Comparison of ENCODE assay signal across 1 cellular context in the genomic region with DNA sequence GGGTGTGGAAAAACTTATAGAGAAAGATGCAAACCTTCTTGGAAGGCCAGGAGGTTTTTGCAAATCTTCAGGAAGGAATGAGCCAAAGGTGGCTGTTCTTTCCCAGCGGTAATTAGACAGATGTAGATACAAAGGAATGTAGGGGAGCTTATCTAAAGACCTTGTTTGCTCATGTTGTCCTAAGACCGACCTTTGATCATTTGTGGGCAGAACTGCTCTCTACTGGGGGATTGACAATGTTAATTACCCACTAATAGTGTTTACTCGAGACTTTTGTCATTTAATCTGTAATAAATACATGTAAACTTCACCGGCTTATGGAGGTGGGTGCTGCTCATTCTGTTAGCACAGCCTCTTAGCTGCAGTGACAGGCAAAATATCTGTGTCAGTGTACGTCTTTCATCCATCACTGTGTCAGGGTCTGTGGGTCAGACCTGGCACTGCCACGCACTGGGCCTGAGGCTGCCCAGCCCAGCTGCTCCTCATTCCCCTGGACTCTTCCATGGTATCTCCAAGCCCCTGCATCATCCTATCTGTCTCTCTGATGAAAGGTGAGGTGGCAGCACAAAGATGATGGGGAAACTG.
A peak's percentile ranks its signal among the peaks of the same experiment; 100 is the strongest.
TF ChIP-seq lines count a peak whose summit lies in the region.

No MANE protein-coding gene starts in this region.

TF ChIP-seq in HepG2, 621 proteins besides CTCF, POLR2A, EP300 and RAD21 (continued from another document and continues in another):
- no peak for TF ChIP-seq ELF3 (CRISPR knock-in tag; IDR thresholded peaks at IDR 0.05)
- TF ChIP-seq, protein P1, sequence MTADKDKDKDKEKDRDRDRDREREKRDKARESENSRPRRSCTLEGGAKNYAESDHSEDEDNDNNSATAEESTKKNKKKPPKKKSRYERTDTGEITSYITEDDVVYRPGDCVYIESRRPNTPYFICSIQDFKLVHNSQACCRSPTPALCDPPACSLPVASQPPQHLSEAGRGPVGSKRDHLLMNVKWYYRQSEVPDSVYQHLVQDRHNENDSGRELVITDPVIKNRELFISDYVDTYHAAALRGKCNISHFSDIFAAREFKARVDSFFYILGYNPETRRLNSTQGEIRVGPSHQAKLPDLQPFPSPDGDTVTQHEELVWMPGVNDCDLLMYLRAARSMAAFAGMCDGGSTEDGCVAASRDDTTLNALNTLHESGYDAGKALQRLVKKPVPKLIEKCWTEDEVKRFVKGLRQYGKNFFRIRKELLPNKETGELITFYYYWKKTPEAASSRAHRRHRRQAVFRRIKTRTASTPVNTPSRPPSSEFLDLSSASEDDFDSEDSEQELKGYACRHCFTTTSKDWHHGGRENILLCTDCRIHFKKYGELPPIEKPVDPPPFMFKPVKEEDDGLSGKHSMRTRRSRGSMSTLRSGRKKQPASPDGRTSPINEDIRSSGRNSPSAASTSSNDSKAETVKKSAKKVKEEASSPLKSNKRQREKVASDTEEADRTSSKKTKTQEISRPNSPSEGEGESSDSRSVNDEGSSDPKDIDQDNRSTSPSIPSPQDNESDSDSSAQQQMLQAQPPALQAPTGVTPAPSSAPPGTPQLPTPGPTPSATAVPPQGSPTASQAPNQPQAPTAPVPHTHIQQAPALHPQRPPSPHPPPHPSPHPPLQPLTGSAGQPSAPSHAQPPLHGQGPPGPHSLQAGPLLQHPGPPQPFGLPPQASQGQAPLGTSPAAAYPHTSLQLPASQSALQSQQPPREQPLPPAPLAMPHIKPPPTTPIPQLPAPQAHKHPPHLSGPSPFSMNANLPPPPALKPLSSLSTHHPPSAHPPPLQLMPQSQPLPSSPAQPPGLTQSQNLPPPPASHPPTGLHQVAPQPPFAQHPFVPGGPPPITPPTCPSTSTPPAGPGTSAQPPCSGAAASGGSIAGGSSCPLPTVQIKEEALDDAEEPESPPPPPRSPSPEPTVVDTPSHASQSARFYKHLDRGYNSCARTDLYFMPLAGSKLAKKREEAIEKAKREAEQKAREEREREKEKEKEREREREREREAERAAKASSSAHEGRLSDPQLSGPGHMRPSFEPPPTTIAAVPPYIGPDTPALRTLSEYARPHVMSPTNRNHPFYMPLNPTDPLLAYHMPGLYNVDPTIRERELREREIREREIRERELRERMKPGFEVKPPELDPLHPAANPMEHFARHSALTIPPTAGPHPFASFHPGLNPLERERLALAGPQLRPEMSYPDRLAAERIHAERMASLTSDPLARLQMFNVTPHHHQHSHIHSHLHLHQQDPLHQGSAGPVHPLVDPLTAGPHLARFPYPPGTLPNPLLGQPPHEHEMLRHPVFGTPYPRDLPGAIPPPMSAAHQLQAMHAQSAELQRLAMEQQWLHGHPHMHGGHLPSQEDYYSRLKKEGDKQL (CRISPR knock-in tag; IDR thresholded peaks at IDR 0.05; ENCODE audit: low read depth), result peak; percentile 97
- TF ChIP-seq DNMT3B (CRISPR knock-in tag; conservative IDR thresholded peaks at IDR 0.05), result no peak
- TF ChIP-seq FOXP1 (IDR thresholded peaks at IDR 0.05), result 0 out of 2 replicates have a peak, but pooled peaks have one; percentile 15
- peak; percentile 71 for TF ChIP-seq FOXP1 (CRISPR knock-in tag; IDR thresholded peaks at IDR 0.05)
- no peak for TF ChIP-seq ZFYVE20 (CRISPR knock-in tag; IDR thresholded peaks at IDR 0.05; ENCODE audit: borderline replicate concordance, low read depth)
- TF ChIP-seq, protein P2, sequence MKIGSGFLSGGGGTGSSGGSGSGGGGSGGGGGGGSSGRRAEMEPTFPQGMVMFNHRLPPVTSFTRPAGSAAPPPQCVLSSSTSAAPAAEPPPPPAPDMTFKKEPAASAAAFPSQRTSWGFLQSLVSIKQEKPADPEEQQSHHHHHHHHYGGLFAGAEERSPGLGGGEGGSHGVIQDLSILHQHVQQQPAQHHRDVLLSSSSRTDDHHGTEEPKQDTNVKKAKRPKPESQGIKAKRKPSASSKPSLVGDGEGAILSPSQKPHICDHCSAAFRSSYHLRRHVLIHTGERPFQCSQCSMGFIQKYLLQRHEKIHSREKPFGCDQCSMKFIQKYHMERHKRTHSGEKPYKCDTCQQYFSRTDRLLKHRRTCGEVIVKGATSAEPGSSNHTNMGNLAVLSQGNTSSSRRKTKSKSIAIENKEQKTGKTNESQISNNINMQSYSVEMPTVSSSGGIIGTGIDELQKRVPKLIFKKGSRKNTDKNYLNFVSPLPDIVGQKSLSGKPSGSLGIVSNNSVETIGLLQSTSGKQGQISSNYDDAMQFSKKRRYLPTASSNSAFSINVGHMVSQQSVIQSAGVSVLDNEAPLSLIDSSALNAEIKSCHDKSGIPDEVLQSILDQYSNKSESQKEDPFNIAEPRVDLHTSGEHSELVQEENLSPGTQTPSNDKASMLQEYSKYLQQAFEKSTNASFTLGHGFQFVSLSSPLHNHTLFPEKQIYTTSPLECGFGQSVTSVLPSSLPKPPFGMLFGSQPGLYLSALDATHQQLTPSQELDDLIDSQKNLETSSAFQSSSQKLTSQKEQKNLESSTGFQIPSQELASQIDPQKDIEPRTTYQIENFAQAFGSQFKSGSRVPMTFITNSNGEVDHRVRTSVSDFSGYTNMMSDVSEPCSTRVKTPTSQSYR (CRISPR knock-in tag; IDR thresholded peaks at IDR 0.05; ENCODE audit: borderline replicate concordance), result peak; percentile 28; the same call in 1 of the 2 replicates
- TF ChIP-seq WIZ (CRISPR knock-in tag; IDR thresholded peaks at IDR 0.05), result no peak
- TF ChIP-seq, protein P3, sequence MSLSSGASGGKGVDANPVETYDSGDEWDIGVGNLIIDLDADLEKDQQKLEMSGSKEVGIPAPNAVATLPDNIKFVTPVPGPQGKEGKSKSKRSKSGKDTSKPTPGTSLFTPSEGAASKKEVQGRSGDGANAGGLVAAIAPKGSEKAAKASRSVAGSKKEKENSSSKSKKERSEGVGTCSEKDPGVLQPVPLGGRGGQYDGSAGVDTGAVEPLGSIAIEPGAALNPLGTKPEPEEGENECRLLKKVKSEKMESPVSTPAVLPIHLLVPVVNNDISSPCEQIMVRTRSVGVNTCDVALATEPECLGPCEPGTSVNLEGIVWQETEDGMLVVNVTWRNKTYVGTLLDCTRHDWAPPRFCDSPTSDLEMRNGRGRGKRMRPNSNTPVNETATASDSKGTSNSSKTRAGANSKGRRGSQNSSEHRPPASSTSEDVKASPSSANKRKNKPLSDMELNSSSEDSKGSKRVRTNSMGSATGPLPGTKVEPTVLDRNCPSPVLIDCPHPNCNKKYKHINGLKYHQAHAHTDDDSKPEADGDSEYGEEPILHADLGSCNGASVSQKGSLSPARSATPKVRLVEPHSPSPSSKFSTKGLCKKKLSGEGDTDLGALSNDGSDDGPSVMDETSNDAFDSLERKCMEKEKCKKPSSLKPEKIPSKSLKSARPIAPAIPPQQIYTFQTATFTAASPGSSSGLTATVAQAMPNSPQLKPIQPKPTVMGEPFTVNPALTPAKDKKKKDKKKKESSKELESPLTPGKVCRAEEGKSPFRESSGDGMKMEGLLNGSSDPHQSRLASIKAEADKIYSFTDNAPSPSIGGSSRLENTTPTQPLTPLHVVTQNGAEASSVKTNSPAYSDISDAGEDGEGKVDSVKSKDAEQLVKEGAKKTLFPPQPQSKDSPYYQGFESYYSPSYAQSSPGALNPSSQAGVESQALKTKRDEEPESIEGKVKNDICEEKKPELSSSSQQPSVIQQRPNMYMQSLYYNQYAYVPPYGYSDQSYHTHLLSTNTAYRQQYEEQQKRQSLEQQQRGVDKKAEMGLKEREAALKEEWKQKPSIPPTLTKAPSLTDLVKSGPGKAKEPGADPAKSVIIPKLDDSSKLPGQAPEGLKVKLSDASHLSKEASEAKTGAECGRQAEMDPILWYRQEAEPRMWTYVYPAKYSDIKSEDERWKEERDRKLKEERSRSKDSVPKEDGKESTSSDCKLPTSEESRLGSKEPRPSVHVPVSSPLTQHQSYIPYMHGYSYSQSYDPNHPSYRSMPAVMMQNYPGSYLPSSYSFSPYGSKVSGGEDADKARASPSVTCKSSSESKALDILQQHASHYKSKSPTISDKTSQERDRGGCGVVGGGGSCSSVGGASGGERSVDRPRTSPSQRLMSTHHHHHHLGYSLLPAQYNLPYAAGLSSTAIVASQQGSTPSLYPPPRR (CRISPR knock-in tag; IDR thresholded peaks at IDR 0.05; ENCODE audit: borderline replicate concordance), result peak; percentile 97
- no peak for TF ChIP-seq ATRX (CRISPR knock-in tag; IDR thresholded peaks at IDR 0.05; ENCODE audit: borderline replicate concordance)
- TF ChIP-seq ZNF430 (CRISPR knock-in tag; IDR thresholded peaks at IDR 0.05), result no peak
- no peak for TF ChIP-seq THYN1 (CRISPR knock-in tag; IDR thresholded peaks at IDR 0.05; ENCODE audit: borderline replicate concordance, low read depth)
- TF ChIP-seq, protein P4, sequence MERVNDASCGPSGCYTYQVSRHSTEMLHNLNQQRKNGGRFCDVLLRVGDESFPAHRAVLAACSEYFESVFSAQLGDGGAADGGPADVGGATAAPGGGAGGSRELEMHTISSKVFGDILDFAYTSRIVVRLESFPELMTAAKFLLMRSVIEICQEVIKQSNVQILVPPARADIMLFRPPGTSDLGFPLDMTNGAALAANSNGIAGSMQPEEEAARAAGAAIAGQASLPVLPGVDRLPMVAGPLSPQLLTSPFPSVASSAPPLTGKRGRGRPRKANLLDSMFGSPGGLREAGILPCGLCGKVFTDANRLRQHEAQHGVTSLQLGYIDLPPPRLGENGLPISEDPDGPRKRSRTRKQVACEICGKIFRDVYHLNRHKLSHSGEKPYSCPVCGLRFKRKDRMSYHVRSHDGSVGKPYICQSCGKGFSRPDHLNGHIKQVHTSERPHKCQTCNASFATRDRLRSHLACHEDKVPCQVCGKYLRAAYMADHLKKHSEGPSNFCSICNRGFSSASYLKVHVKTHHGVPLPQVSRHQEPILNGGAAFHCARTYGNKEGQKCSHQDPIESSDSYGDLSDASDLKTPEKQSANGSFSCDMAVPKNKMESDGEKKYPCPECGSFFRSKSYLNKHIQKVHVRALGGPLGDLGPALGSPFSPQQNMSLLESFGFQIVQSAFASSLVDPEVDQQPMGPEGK (CRISPR knock-in tag; IDR thresholded peaks at IDR 0.05), result 0 out of 2 replicates have a peak, but pooled peaks have one; percentile 12
- TF ChIP-seq, protein P5, sequence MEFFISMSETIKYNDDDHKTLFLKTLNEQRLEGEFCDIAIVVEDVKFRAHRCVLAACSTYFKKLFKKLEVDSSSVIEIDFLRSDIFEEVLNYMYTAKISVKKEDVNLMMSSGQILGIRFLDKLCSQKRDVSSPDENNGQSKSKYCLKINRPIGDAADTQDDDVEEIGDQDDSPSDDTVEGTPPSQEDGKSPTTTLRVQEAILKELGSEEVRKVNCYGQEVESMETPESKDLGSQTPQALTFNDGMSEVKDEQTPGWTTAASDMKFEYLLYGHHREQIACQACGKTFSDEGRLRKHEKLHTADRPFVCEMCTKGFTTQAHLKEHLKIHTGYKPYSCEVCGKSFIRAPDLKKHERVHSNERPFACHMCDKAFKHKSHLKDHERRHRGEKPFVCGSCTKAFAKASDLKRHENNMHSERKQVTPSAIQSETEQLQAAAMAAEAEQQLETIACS (CRISPR knock-in tag; IDR thresholded peaks at IDR 0.05), result no peak
- no peak for TF ChIP-seq ZNF678 (CRISPR knock-in tag; IDR thresholded peaks at IDR 0.05)
- no peak for TF ChIP-seq CHD4 (IDR thresholded peaks at IDR 0.05; ENCODE audit: borderline replicate concordance, low read length)
- no peak for TF ChIP-seq TARDBP (CRISPR knock-in tag; IDR thresholded peaks at IDR 0.05)
- TF ChIP-seq, protein P6, sequence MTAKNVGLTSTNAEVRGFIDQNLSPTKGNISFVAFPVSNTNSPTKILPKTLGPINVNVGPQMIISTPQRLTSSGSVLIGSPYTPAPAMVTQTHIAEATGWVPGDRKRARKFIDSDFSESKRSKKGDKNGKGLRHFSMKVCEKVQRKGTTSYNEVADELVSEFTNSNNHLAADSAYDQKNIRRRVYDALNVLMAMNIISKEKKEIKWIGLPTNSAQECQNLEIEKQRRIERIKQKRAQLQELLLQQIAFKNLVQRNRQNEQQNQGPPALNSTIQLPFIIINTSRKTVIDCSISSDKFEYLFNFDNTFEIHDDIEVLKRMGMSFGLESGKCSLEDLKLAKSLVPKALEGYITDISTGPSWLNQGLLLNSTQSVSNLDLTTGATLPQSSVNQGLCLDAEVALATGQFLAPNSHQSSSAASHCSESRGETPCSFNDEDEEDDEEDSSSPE (CRISPR knock-in tag; IDR thresholded peaks at IDR 0.05), result no peak
- TF ChIP-seq, protein P7, sequence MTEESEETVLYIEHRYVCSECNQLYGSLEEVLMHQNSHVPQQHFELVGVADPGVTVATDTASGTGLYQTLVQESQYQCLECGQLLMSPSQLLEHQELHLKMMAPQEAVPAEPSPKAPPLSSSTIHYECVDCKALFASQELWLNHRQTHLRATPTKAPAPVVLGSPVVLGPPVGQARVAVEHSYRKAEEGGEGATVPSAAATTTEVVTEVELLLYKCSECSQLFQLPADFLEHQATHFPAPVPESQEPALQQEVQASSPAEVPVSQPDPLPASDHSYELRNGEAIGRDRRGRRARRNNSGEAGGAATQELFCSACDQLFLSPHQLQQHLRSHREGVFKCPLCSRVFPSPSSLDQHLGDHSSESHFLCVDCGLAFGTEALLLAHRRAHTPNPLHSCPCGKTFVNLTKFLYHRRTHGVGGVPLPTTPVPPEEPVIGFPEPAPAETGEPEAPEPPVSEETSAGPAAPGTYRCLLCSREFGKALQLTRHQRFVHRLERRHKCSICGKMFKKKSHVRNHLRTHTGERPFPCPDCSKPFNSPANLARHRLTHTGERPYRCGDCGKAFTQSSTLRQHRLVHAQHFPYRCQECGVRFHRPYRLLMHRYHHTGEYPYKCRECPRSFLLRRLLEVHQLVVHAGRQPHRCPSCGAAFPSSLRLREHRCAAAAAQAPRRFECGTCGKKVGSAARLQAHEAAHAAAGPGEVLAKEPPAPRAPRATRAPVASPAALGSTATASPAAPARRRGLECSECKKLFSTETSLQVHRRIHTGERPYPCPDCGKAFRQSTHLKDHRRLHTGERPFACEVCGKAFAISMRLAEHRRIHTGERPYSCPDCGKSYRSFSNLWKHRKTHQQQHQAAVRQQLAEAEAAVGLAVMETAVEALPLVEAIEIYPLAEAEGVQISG (CRISPR knock-in tag; IDR thresholded peaks at IDR 0.05), result no peak
- peak; percentile 65; the same call in 1 of the 2 replicates for TF ChIP-seq HDAC2 (CRISPR knock-in tag; IDR thresholded peaks at IDR 0.05)
- TF ChIP-seq PITX1 (CRISPR knock-in tag; IDR thresholded peaks at IDR 0.05), result peak; percentile 82
- TF ChIP-seq ZNF34 (CRISPR knock-in tag; IDR thresholded peaks at IDR 0.05; ENCODE audit: borderline replicate concordance), result no peak
- no peak for TF ChIP-seq ZNF160 (CRISPR knock-in tag; IDR thresholded peaks at IDR 0.05)
- TF ChIP-seq ZNF562 (CRISPR knock-in tag; IDR thresholded peaks at IDR 0.05; ENCODE audit: borderline replicate concordance), result no peak
- TF ChIP-seq ZNF264 (CRISPR knock-in tag; IDR thresholded peaks at IDR 0.05), result 0 out of 2 replicates have a peak, but pooled peaks have one; percentile 40
- TF ChIP-seq AGO2 (optimal IDR thresholded peaks at IDR 0.05; ENCODE audit: low read depth, low read length), result no peak
